ENCODE assay signal across 35 cellular contexts in genomic region chr3:100238599-100238998, GRCh38.
"Had no signal": no experiment of that assay in that cellular context is flagged by ENCODE, and none has a peak within 500 bp of the region (broad histone marks: within the 10 kb centered on the region; RNA-seq: fewer than 3 reads in every experiment).

No MANE protein-coding gene starts in this region.

- H3K9ac ChIP-seq: KMS-11 had no signal

- H3K27ac ChIP-seq: KMS-11 had no signal

- DNase-seq: Karpas-422, Kasumi-1, MG63, MM.1S, MV-4-11, NCI-H1048, NCI-H1092, NCI-H1092 treated with DMSO at 0.1 percent for 48 hours, NCI-H1105, NCI-H1105 treated with DMSO at 0.1 percent for 48 hours, NCI-H1417, NCI-H1417 treated with DMSO at 0.1 percent for 48 hours, NCI-H1436, NCI-H1436 treated with DMSO at 0.1 percent for 48 hours, NCI-H146, NCI-H1694, NCI-H1694 treated with DMSO at 0.1 percent for 48 hours, NCI-H187, NCI-H187 treated with DMSO at 0.1 percent for 48 hours, NCI-H1930, NCI-H2029, NCI-H2029 treated with DMSO at 0.1 percent for 48 hours, NCI-H2081, NCI-H2081 treated with DMSO at 0.1 percent for 48 hours, NCI-H2107, NCI-H2171, NCI-H2171 treated with DMSO at 0.1 percent for 48 hours, NCI-H2227 treated with DMSO at 0.1 percent for 48 hours, NCI-H226, NCI-H345, NCI-H446, NCI-H446 treated with DMSO at 0.1 percent for 48 hours, NCI-H510A, NCI-H510A treated with DMSO at 0.1 percent for 48 hours had no signal

- H3K27me3 ChIP-seq: MG63 had no signal

- H3K36me3 ChIP-seq: MG63 had no signal

- H3K4me3 ChIP-seq: MG63 had no signal
